In genomic region chr1:187264995-187265602, GRCh38 we compare ENCODE assay signal across 8 cellular contexts.
DNase-seq lines count a peak whose midpoint lies in the region; ATAC-seq and TF ChIP-seq lines count a peak whose summit lies in the region.

No MANE protein-coding gene starts in this region.

- in situ Hi-C loops in GM13976 (cut with MboI; ENCODE audit: low sequenced_read_pairs, unreplicated experiment), result no loop called here

- H3K4me1 ChIP-seq in SK-N-SH (ENCODE audit: control insufficient read depth in 1 of 2, insufficient read depth in 2 of 2, low read depth in 1 of 2, low read length in 1 of 2) (peaks cover 0 to 4% of the 10 kb centered on the region in 2 experiments; a peak in 2 of 4 replicates), uterus (no peaks in the 10 kb centered on the region), right atrium auricular region (no peaks in the 10 kb centered on the region)

- H3K9me2 ChIP-seq in SK-N-SH, result no peaks in the 10 kb centered on the region

- POLR2A ChIA-PET in SK-N-SH (lab: Yijun Ruan, JAX), result no interaction called here

- no peaks in the 10 kb centered on the region for H4K20me1 ChIP-seq in SK-N-SH (ENCODE audit: insufficient read depth)

- H3K9me3 ChIP-seq in SK-N-SH, result no peaks in the 10 kb centered on the region
- H3K9me3 ChIP-seq in uterus, result no peaks in the 10 kb centered on the region
- H3K9me3 ChIP-seq in right atrium auricular region, result no peaks in the 10 kb centered on the region

- H3F3A ChIP-seq in SK-N-SH (replicated peaks; ENCODE audit: insufficient read depth), result no peaks in the 10 kb centered on the region

- no peak overlapping the region for H3K4me2 ChIP-seq in SK-N-SH

- 45% methylated on average over 4 of the region's 4 CpGs for WGBS in SK-N-SH (ENCODE audit: low lambda C conversion rate)

- H3K9ac ChIP-seq in SK-N-SH, result no peak overlapping the region

- no peaks in the 10 kb centered on the region for H3K27me3 ChIP-seq in SK-N-SH (ENCODE audit: insufficient read depth)
- no peaks in the 10 kb centered on the region for H3K27me3 ChIP-seq in uterus
- no peaks in the 10 kb centered on the region for H3K27me3 ChIP-seq in right atrium auricular region

- no peaks in the 10 kb centered on the region for H3K79me2 ChIP-seq in SK-N-SH (ENCODE audit: insufficient read depth)

- TF ChIP-seq RAD21 in SK-N-SH (IDR thresholded peaks at IDR 0.05; ENCODE audit: low read length), result peak; percentile 97

- no peak for TF ChIP-seq POLR2A in uterus (IDR thresholded peaks at IDR 0.05)

- no peak for DNase-seq in GM13976 (ENCODE audit: low spot score)
- DNase-seq in NCI-H1417 (lab: John Stamatoyannopoulos, UW), result peak; percentile 33 to 86 (median 54)
- DNase-seq in SK-N-SH, result peak; percentile 32
- DNase-seq in globus pallidus (ENCODE audit: low spot score), result peak; percentile 58
- no peak for DNase-seq in uterus
- DNase-seq in right atrium auricular region (ENCODE audit: low spot score), result no peak
- DNase-seq in stimulated activated CD4-positive, alpha-beta T cell treated with anti-CD3 and anti-CD28 coated beads, Interleukin-2, amount 100 ng/mL, for 24 hours, result no peak

- intact Hi-C loops in uterus (cut with DNase I; ENCODE audit: low total_unique reads), result no loop called here

- H3K4me3 ChIP-seq in SK-N-SH (ENCODE audit: low read depth in 2 of 2, low read length in 1 of 2) (peak overlapping the region in 1 of 2 experiments; percentile 8; a peak in 1 of 4 replicates), uterus (no peak overlapping the region), right atrium auricular region (no peak overlapping the region)

- ATAC-seq in GM21360 (IDR thresholded peaks at IDR 0.05; ENCODE audit: unreplicated experiment), result no peak

- TF ChIP-seq CTCF in GM13976 (IDR thresholded peaks at IDR 0.05; ENCODE audit: borderline replicate concordance, control extremely low read depth, extremely low read depth, insufficient read depth, missing control alignments), result peak; percentile 46
- TF ChIP-seq CTCF in SK-N-SH (IDR thresholded peaks at IDR 0.05), result peak; percentile 81
- TF ChIP-seq CTCF in uterus (IDR thresholded peaks at IDR 0.05), result no peak
- TF ChIP-seq CTCF in right atrium auricular region (IDR thresholded peaks at IDR 0.05), result peak in 1 of 2 donors; percentile 21

- no peak for TF ChIP-seq EP300 in SK-N-SH (IDR thresholded peaks at IDR 0.05; ENCODE audit: borderline replicate concordance in 1 of 2, low read depth in 1 of 2, low read length in 1 of 2)

- H3K36me3 ChIP-seq in SK-N-SH (replicated peaks in 1 of 2; ENCODE audit: control insufficient read depth in 1 of 2, insufficient read depth in 2 of 2, low read length in 1 of 2) (no peaks in the 10 kb centered on the region), uterus (no peaks in the 10 kb centered on the region), right atrium auricular region (no peaks in the 10 kb centered on the region)

- H3K27ac ChIP-seq in SK-N-SH (ENCODE audit: low read depth in 2 of 2, low read length in 1 of 2) (no peak overlapping the region), uterus (no peak overlapping the region), right atrium auricular region (no peak overlapping the region)

- CTCF ChIA-PET in SK-N-SH (lab: Yijun Ruan, JAX), result interaction anchor here (0.6 to 2.1 kb wide), 21 partner anchors 9 to 1515 kb away, joined by 3 to 15 read pairs (median 3); no protein-coding TSS in a partner anchor

- no peak overlapping the region for H2AFZ ChIP-seq in SK-N-SH (ENCODE audit: low read depth)

TF ChIP-seq in SK-N-SH, 30 proteins besides CTCF, POLR2A, EP300 and RAD21:
- TF ChIP-seq SMC3 (IDR thresholded peaks at IDR 0.05; ENCODE audit: low read depth, low read length), result peak; percentile 74
- TF ChIP-seq NFIC (IDR thresholded peaks at IDR 0.05; ENCODE audit: borderline replicate concordance), result no peak
- TF ChIP-seq ELF1 (IDR thresholded peaks at IDR 0.05), result no peak
TF ChIP-seq in SK-N-SH: peak in this region for 1.

Comparison
In these comparisons a context has a peak if more than half of its experiments do, and no peak if none do; other contexts are left out.
1. DNase-seq: peak in NCI-H1417 (3 of 3), SK-N-SH (single experiment) and globus pallidus (single experiment); none in GM13976 (single experiment), uterus (0 of 2), right atrium auricular region (single experiment) and stimulated activated CD4-positive, alpha-beta T cell treated with anti-CD3 and anti-CD28 coated beads, Interleukin-2, amount 100 ng/mL, for 24 hours (0 of 2).
2. CTCF ChIP-seq: peak in GM13976 (single experiment) and SK-N-SH (single experiment); none in uterus (0 of 4).